ENCODE assay signal across 21 cellular contexts in genomic region chr3:143495527-143495926, GRCh38.
"Had no signal": no experiment of that assay in that cellular context is flagged by ENCODE, and none has a peak within 500 bp of the region (broad histone marks: within the 10 kb centered on the region; RNA-seq: fewer than 3 reads in every experiment).

No MANE protein-coding gene starts in this region.

- H3K4me1 Mint-ChIP-seq: immature natural killer cell had no signal

- H3K4me3 Mint-ChIP-seq: immature natural killer cell had no signal

- H3K4me3 ChIP-seq: coronary artery, dorsolateral prefrontal cortex, gastrocnemius medialis, heart left ventricle, hepatocyte, left lung, lower lobe of right lung had no signal

- DNase-seq: dermis blood vessel endothelial cell; dorsolateral prefrontal cortex; effector CD4-positive, alpha-beta T cell; effector memory CD4-positive, alpha-beta T cell; foreskin fibroblast; foreskin melanocyte; gastrocnemius medialis; heart left ventricle; hypothalamus; immature natural killer cell; islet precursor cell; kidney; kidney glomerular epithelial cell; left colon; left lung; left ventricle myocardium superior; lower lobe of right lung; mesendoderm; midbrain had no signal

- H3K4me1 ChIP-seq: gastrocnemius medialis, heart left ventricle, left lung, lower lobe of right lung had no signal

- H3K9me3 ChIP-seq: gastrocnemius medialis, heart left ventricle, left lung, lower lobe of right lung had no signal

- H3K9me3 Mint-ChIP-seq: immature natural killer cell had no signal

- H3K27ac Mint-ChIP-seq: immature natural killer cell had no signal

- H3K36me3 ChIP-seq: gastrocnemius medialis, heart left ventricle, lower lobe of right lung had no signal

- H3K27me3 ChIP-seq: dorsolateral prefrontal cortex, gastrocnemius medialis, heart left ventricle, hepatocyte, left lung had no signal

- H3K27ac ChIP-seq: coronary artery, dorsolateral prefrontal cortex, gastrocnemius medialis, heart left ventricle, hepatocyte, left lung, lower lobe of right lung had no signal
